In the genomic region with DNA sequence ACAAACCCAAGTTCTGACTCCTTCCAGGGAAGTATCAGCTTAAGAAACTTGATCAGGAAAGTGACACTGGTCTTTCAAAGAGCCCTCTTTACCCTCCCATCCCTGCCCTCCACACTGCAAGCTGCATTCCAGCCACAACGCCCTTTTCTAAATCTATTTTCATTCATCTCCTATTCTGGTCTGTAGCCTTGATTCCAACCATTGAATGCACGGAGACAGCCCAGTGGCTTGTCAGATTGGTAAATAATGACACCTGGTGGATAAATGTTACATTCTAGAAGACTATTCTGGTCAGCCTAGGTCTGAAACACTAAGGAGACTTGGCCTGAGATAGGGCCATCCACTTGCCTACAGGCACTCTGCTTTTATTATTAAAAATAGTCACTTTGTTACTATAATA, we compare ENCODE assay signal across 8 cellular contexts. TPM values are rescaled to one million over a fixed set of nuclear protein-coding genes. Genes with fewer than 3 reads are reported as not detected.
DNase-seq lines count a peak whose midpoint lies in the region; TF ChIP-seq lines count a peak whose summit lies in the region.

No MANE protein-coding gene starts in this region.

- H3K27ac ChIP-seq in breast epithelium: no peak overlapping the region

- no peaks in the 10 kb centered on the region for H3K4me1 ChIP-seq in breast epithelium

- H3K36me3 ChIP-seq in breast epithelium: no peaks in the 10 kb centered on the region

- DNase-seq in EL (peak; percentile 55), M059J (ENCODE audit: low read depth) (peak; percentile 64), breast epithelium (ENCODE audit: low spot score in 2 of 2) (no peak), left kidney (ENCODE audit: low read depth, low spot score) (peak; percentile 75), mesenteric fat pad (ENCODE audit: low spot score) (no peak), NCI-H1436 (lab: John Stamatoyannopoulos, UW) (no peak), NCI-H1092 (lab: John Stamatoyannopoulos, UW) (no peak)
- DNase-seq in stimulated activated naive CD4-positive, alpha-beta T cell treated with Interleukin-2 at 50 U/mL for 16 hours (lab: John Stamatoyannopoulos, UW): no peak

- H3K4me3 ChIP-seq in breast epithelium: no peak overlapping the region

- intact Hi-C loops in breast epithelium (cut with DNase I; ENCODE audit: low total_unique reads): no loop called here

- TF ChIP-seq POLR2A in breast epithelium (IDR thresholded peaks at IDR 0.05): no peak

- no peaks in the 10 kb centered on the region for H3K27me3 ChIP-seq in breast epithelium

- TF ChIP-seq CTCF in breast epithelium (IDR thresholded peaks at IDR 0.05): peak; percentile 31 to 69 (median 56)

- no peaks in the 10 kb centered on the region for H3K9me3 ChIP-seq in breast epithelium

RNA-seq across cellular contexts. Expression of gene MORN4, which starts 20.9 kb away (rescaled TPM):
- 3.8 and 5.9 TPM in 2 replicates for total RNA-seq in M059J (2014; rRNA removed; shearing (Covaris generic))
- total RNA-seq in breast epithelium (1 to 10 TPM; 3.5 to 9.4 (median 6.9) TPM), mesenteric fat pad (1.5 TPM)

RNA-seq across cellular contexts. Expression of gene C10orf62, which starts 22.9 kb away (rescaled TPM):
- not detected in 2 replicates for total RNA-seq in M059J (2014; rRNA removed; shearing (Covaris generic))
- total RNA-seq in breast epithelium (under 1 TPM in 2 of 3 donors, not detected in 1; 0.32 to 0.33 TPM), mesenteric fat pad (not detected)

RNA-seq across cellular contexts. Expression of gene PI4K2A, which starts 28.1 kb away (rescaled TPM):
- 23.9 and 31.2 TPM in 2 replicates for total RNA-seq in M059J (2014; rRNA removed; shearing (Covaris generic))
- total RNA-seq in breast epithelium (10 to 100 TPM; 18.0 to 24.8 (median 21.5) TPM), mesenteric fat pad (22.3 TPM)

RNA-seq across cellular contexts. Expression of gene HOGA1, which starts 28.2 kb away (rescaled TPM):
- 0.12 and 0.71 TPM in 2 replicates for total RNA-seq in M059J (2014; rRNA removed; shearing (Covaris generic))
- total RNA-seq in breast epithelium: 10 to 100 TPM in 1 of 3 donors, 1 to 10 TPM in 2; 1.9 to 11.0 (median 2.3) TPM
- total RNA-seq in mesenteric fat pad: 3.8 TPM

RNA-seq across cellular contexts. Expression of gene ANKRD2, which starts 39.8 kb away (rescaled TPM):
- not detected in 2 replicates for total RNA-seq in M059J (2014; rRNA removed; shearing (Covaris generic))
- total RNA-seq in breast epithelium (not detected), mesenteric fat pad (not detected)

Comparison
In these comparisons a context has a peak if more than half of its experiments do, and no peak if none do; other contexts are left out.
1. DNase-seq: peak in EL (single experiment), M059J (single experiment) and left kidney (single experiment); none in breast epithelium (0 of 2), mesenteric fat pad (single experiment), NCI-H1436 (single experiment), stimulated activated naive CD4-positive, alpha-beta T cell treated with Interleukin-2 at 50 U/mL for 16 hours (single experiment) and NCI-H1092 (single experiment).